In the genomic region with DNA sequence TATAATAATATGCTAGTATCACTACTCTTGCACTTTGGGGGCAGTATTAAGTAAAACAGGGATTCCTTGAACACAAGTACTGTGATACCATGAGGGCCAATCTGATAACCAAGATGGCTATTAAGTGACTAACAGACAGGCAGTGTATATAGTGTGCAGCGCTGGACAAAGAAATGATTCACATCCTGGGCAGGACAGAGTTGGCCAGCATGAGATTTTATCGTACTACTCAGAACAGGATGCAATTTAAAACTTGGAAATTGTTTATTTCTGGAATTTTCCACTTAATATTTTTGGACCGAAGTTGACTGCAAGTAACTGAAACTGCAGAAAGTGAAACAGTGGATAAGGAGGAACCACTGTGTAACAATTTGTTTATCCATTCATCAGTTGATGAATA, we compare ENCODE assay signal across 11 cellular contexts.
A peak's percentile ranks its signal among the peaks of the same experiment; 100 is the strongest.
DNase-seq lines count a peak whose midpoint lies in the region; ATAC-seq and TF ChIP-seq lines count a peak whose summit lies in the region.
"Had no signal": no experiment of that assay in that cellular context is flagged by ENCODE, and none has a peak within 500 bp of the region (broad histone marks: within the 10 kb centered on the region; RNA-seq: fewer than 3 reads in every experiment).

No MANE protein-coding gene starts in this region.

- ATAC-seq in Panc1 (peak; percentile 99), HG02798 (IDR thresholded peaks at IDR 0.05; ENCODE audit: poor library complexity, unreplicated experiment) (no peak)

- WGBS in endodermal cell (ENCODE audit: insufficient coverage in 1 of 2, insufficient read length in 1 of 2), 2 experiments, result 93 to 96% methylated on average over 3 of the region's 3 CpGs

- H3K27ac Mint-ChIP-seq in endodermal cell (no peak overlapping the region), mesothelial cell of epicardium (no peak overlapping the region)
- H3K27ac Mint-ChIP-seq: activated CD4-positive, alpha-beta memory T cell treated with anti-CD3 and anti-CD28 coated beads, Interleukin-2, amount 10 ng/mL, durations not matched to agents 7 days and 5 days; CD4-positive, alpha-beta memory T cell had no signal

- H3K9ac ChIP-seq in endodermal cell (ENCODE audit: extremely low read depth, low read length, poor library complexity, severe bottlenecking), result no peak overlapping the region

- H3K4me1 Mint-ChIP-seq in endodermal cell (no peaks in the 10 kb centered on the region), mesothelial cell of epicardium (no peaks in the 10 kb centered on the region)
- H3K4me1 Mint-ChIP-seq: activated CD4-positive, alpha-beta memory T cell treated with anti-CD3 and anti-CD28 coated beads, Interleukin-2, amount 10 ng/mL, durations not matched to agents 7 days and 5 days; CD4-positive, alpha-beta memory T cell had no signal

- no TSS peak for BruUV-seq in Panc1 (replicated peaks; lab: Mats Ljungman, UMichigan)

- H3K4me3 ChIP-seq in AG04450 (ENCODE audit: low read depth, low read length), result peak overlapping the region; percentile 17; the same call in 1 of the 2 replicates
- H3K4me3 ChIP-seq in Panc1 (ENCODE audit: low read depth in 2 of 2, low read length in 2 of 2), result no peak overlapping the region
- H3K4me3 ChIP-seq in endodermal cell (ENCODE audit: low read length), result no peak overlapping the region
- no peak overlapping the region for H3K4me3 ChIP-seq in effector memory CD4-positive, alpha-beta T cell (ENCODE audit: insufficient read depth, low read depth, low read length, poor library complexity, severe bottlenecking)
- H3K4me3 ChIP-seq: dorsolateral prefrontal cortex had no signal

- H3K4me1 ChIP-seq in Panc1 (ENCODE audit: control insufficient read depth, insufficient read depth, low read length) (peaks cover 11% of the 10 kb centered on the region; the same call in 1 of the 2 replicates), endodermal cell (ENCODE audit: control insufficient read depth, insufficient read depth, low read length) (no peaks in the 10 kb centered on the region)
- no peaks in the 10 kb centered on the region for H3K4me1 ChIP-seq in effector memory CD4-positive, alpha-beta T cell (ENCODE audit: control insufficient read depth, insufficient read depth, low read length, poor library complexity, severe bottlenecking)

- peaks cover 3% of the 10 kb centered on the region; the same call in 1 of the 2 replicates for H3K9me3 ChIP-seq in AG04450 (ENCODE audit: control insufficient read depth, insufficient read depth, low read length)
- peaks cover 8% of the 10 kb centered on the region; the same call in 1 of the 2 replicates for H3K9me3 ChIP-seq in Panc1 (ENCODE audit: control insufficient read depth, insufficient read depth, low read depth, low read length)
- H3K9me3 ChIP-seq in endodermal cell (ENCODE audit: control insufficient read depth, low read length), result peaks cover 21% of the 10 kb centered on the region
- H3K9me3 ChIP-seq in effector memory CD4-positive, alpha-beta T cell (ENCODE audit: control insufficient read depth, low read length), result no peaks in the 10 kb centered on the region

- peaks cover 14% of the 10 kb centered on the region for H3K36me3 Mint-ChIP-seq in endodermal cell (ENCODE audit: low read depth)
- H3K36me3 Mint-ChIP-seq in mesothelial cell of epicardium, result peaks cover 13% of the 10 kb centered on the region

- peaks cover 22% of the 10 kb centered on the region for H3K9me3 Mint-ChIP-seq in endodermal cell
- H3K9me3 Mint-ChIP-seq in mesothelial cell of epicardium, result peaks cover 27% of the 10 kb centered on the region

- CTCF ChIA-PET in AG04450 (lab: Charles Lee) (interaction anchor here (0.9 to 1.8 kb wide), 5 partner anchors 9 to 175 kb away, joined by 3 to 7 read pairs (median 6); no protein-coding TSS in a partner anchor), Panc1 (lab: Charles Lee) (no interaction called here)

- peaks cover 2% of the 10 kb centered on the region for H3K27me3 Mint-ChIP-seq in endodermal cell (ENCODE audit: insufficient read depth)
- H3K27me3 Mint-ChIP-seq in mesothelial cell of epicardium (ENCODE audit: low read depth), result no peaks in the 10 kb centered on the region
- H3K27me3 Mint-ChIP-seq: CD4-positive, alpha-beta memory T cell had no signal

- intact Hi-C loops in Panc1 (cut with micrococcal nuclease; ENCODE audit: unreplicated experiment), result no loop called here

- no peaks in the 10 kb centered on the region for H3K36me3 ChIP-seq in Panc1 (ENCODE audit: control insufficient read depth, insufficient read depth, low read length)
- no peaks in the 10 kb centered on the region for H3K36me3 ChIP-seq in endodermal cell (ENCODE audit: control insufficient read depth, insufficient read depth, low read length)
- no peaks in the 10 kb centered on the region for H3K36me3 ChIP-seq in effector memory CD4-positive, alpha-beta T cell (ENCODE audit: control insufficient read depth, insufficient read depth, low read length)

- H3K27ac ChIP-seq in AG04450 (ENCODE audit: low read depth, low read length), result no peak overlapping the region
- H3K27ac ChIP-seq in Panc1 (ENCODE audit: low read length), result peak overlapping the region; percentile 61
- H3K27ac ChIP-seq in endodermal cell (ENCODE audit: low read depth, low read length), result no peak overlapping the region
- H3K27ac ChIP-seq in effector memory CD4-positive, alpha-beta T cell (ENCODE audit: insufficient read depth, low read length, poor library complexity, severe bottlenecking), result no peak overlapping the region
- H3K27ac ChIP-seq: dorsolateral prefrontal cortex had no signal

- no peak overlapping the region for H3K4me3 Mint-ChIP-seq in endodermal cell
- no peak overlapping the region for H3K4me3 Mint-ChIP-seq in mesothelial cell of epicardium
- H3K4me3 Mint-ChIP-seq: activated CD4-positive, alpha-beta memory T cell treated with anti-CD3 and anti-CD28 coated beads, Interleukin-2, amount 10 ng/mL, durations not matched to agents 7 days and 5 days; CD4-positive, alpha-beta memory T cell had no signal

- POLR2A ChIA-PET in AG04450 (lab: Yijun Ruan, JAX), result interaction anchor here (0.7 kb wide), 1 partner anchor 123 kb away, joined by 3 read pairs; the partner anchor contains the start of gene BCAR3
- POLR2A ChIA-PET in Panc1 (lab: Charles Lee), result interaction anchor here (0.6 kb wide), 1 partner anchor 64 kb away, joined by 3 read pairs; no protein-coding TSS in a partner anchor

- peak; percentile 67 for DNase-seq in AG04450 (ENCODE audit: low read depth, low spot score)
- DNase-seq in Panc1 (ENCODE audit: low read depth, low spot score), result no peak
- DNase-seq in endodermal cell, result peak; percentile 0
- DNase-seq in lung microvascular endothelial cell (ENCODE audit: low read depth in 2 of 2), result peak; percentile 93 to 97
- DNase-seq in mesothelial cell of epicardium (ENCODE audit: low spot score in 2 of 2, unreplicated experiment in 2 of 2), result no peak
- no peak for DNase-seq in OCI-M2 (lab: John Stamatoyannopoulos, UW; ENCODE audit: unreplicated experiment)
- DNase-seq in effector memory CD4-positive, alpha-beta T cell, result no peak
- DNase-seq: activated CD4-positive, alpha-beta memory T cell treated with anti-CD3 and anti-CD28 coated beads, Interleukin-2, amount 10 ng/mL, durations not matched to agents 7 days and 5 days; CD4-positive, alpha-beta memory T cell; dorsolateral prefrontal cortex had no signal

- in situ Hi-C loops in Panc1 (cut with HindIII; ENCODE audit: low pct_unique_long_range_greater_than_20kb, low sequenced_read_pairs), result no loop called here

- TF ChIP-seq CTCF in AG04450 (IDR thresholded peaks at IDR 0.05; ENCODE audit: low read depth, low read length) (no peak), Panc1 (IDR thresholded peaks at IDR 0.05) (no peak), endodermal cell (conservative IDR thresholded peaks at IDR 0.05) (no peak), mesothelial cell of epicardium (IDR thresholded peaks at IDR 0.05; ENCODE audit: unreplicated experiment) (no peak)

- H3K27me3 ChIP-seq in AG04450 (ENCODE audit: control insufficient read depth, insufficient read depth, low read length) (no peaks in the 10 kb centered on the region), Panc1 (ENCODE audit: control insufficient read depth, insufficient read depth, low read length) (no peaks in the 10 kb centered on the region), endodermal cell (ENCODE audit: control insufficient read depth, insufficient read depth, low read length, poor library complexity, severe bottlenecking) (no peaks in the 10 kb centered on the region)
- no peaks in the 10 kb centered on the region for H3K27me3 ChIP-seq in effector memory CD4-positive, alpha-beta T cell (replicated peaks; ENCODE audit: control insufficient read depth, insufficient read depth, low read length, poor library complexity, severe bottlenecking)

Comparison
In these comparisons a context has a peak if more than half of its experiments do, and no peak if none do; other contexts are left out.
1. DNase-seq: peak in AG04450 (single experiment), endodermal cell (single experiment) and lung microvascular endothelial cell (2 of 2); none in Panc1 (single experiment), mesothelial cell of epicardium (0 of 2), OCI-M2 (single experiment) and effector memory CD4-positive, alpha-beta T cell (0 of 3).